9 cellular contexts compared by ENCODE assay signal in the genomic region with DNA sequence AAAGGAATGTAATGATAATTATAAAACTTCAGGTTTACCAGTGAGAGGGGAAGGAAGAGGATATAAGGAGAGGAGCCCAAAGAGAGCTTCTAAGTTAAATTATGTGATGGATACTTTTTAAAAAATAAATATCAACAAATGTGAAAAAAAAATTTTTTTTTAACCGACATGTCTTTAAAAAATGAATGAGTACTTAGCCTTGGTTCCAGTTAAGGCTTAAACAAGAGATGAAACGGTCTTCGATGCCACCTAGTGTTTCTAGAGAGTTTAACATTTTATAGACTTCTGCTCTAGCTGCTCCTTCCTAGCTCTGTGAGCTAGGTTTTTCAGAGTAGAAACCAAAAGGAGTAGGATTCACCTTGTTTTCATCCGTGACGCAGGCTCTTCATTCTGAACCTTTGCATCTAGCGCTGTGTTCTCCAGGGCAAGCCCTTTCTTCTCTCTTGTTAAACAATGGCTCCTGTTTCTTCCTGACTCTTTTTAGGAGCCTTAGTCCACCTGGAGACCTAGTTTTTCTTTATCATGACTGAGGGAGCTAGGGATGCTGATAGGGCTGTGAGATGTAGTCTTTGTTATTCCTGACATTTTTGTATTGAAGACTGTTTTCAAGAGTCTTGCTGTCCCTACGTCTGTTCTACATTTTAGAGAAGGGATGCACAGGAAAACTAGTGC. TPM values are rescaled to one million over a fixed set of nuclear protein-coding genes. Genes with fewer than 3 reads are reported as not detected.
DNase-seq lines count a peak whose midpoint lies in the region; ATAC-seq, FAIRE-seq and TF ChIP-seq lines count a peak whose summit lies in the region.
"Had no signal": no experiment of that assay in that cellular context is flagged by ENCODE, and none has a peak within 500 bp of the region (broad histone marks: within the 10 kb centered on the region; RNA-seq: fewer than 3 reads in every experiment).

No MANE protein-coding gene starts in this region.

- H2BK20ac ChIP-seq in H1 (ENCODE audit: low read length) = no peak overlapping the region

- H3K9me3 ChIP-seq in DND-41 (ENCODE audit: insufficient read depth, low read length, severe bottlenecking) = no peaks in the 10 kb centered on the region
- no peaks in the 10 kb centered on the region for H3K9me3 ChIP-seq in OCI-LY7 (ENCODE audit: low read length)
- no peaks in the 10 kb centered on the region for H3K9me3 ChIP-seq in H1 (ENCODE audit: insufficient read depth in 2 of 2, low read depth in 1 of 2, low read length in 1 of 2)

- H3K9ac ChIP-seq in DND-41 (ENCODE audit: low read depth, low read length) = no peak overlapping the region
- H3K9ac ChIP-seq in H1 (replicated peaks in 1 of 4; ENCODE audit: extremely low read depth in 1 of 4, low read depth in 3 of 4, low read length in 3 of 4) = 0 out of 7 replicates have a peak overlapping the region, but pooled peaks of 1 of the 4 experiments have one; percentile 40

- FAIRE-seq in H1 (lab: Jason Lieb, UNC) = peak; percentile 87

- no peaks in the 10 kb centered on the region for H3K9me2 ChIP-seq in OCI-LY7 (ENCODE audit: insufficient read depth, low read length)

- intact Hi-C loops in OCI-LY7 (cut with micrococcal nuclease; ENCODE audit: unreplicated experiment) (loop anchor here (1.0 to 10.0 kb wide), 3 partner anchors 84 to 286 kb away; no protein-coding TSS in a partner anchor), lower leg skin (cut with DNase I; ENCODE audit: low total_unique reads) (no loop called here)

- H2BK12ac ChIP-seq in H1 (ENCODE audit: low read depth, low read length) = no peak overlapping the region

- H3K27ac Mint-ChIP-seq in naive B cell = peak overlapping the region in 2 of 6 donors; percentile 32 to 39

- H2BK120ac ChIP-seq in H1 (replicated peaks; ENCODE audit: low read depth, low read length) = no peak overlapping the region

- H3K4me3 Mint-ChIP-seq in naive B cell = no peak overlapping the region

- peaks cover 2% of the 10 kb centered on the region; the same call in 1 of the 2 replicates for H4K20me1 ChIP-seq in DND-41 (ENCODE audit: insufficient read depth, low read length)
- no peaks in the 10 kb centered on the region for H4K20me1 ChIP-seq in OCI-LY7 (ENCODE audit: insufficient read depth, low read length)
- H4K20me1 ChIP-seq in H1 (replicated peaks in 1 of 2; ENCODE audit: control insufficient read depth in 1 of 2, insufficient read depth in 2 of 2, low read length in 2 of 2) = peaks cover 0 to 2% of the 10 kb centered on the region in 2 experiments

- no peak overlapping the region for H3K23ac ChIP-seq in H1 (ENCODE audit: insufficient read length)

- no peak overlapping the region for H2AK5ac ChIP-seq in H1 (ENCODE audit: low read depth, low read length)

- H3K4me3 ChIP-seq in DND-41 (ENCODE audit: low read depth in 1 of 2, low read length in 2 of 2) (no peak overlapping the region), OCI-LY7 (ENCODE audit: low read depth, low read length, poor library complexity, severe bottlenecking) (no peak overlapping the region), H1 (ENCODE audit: extremely low read depth in 1 of 4, insufficient read depth in 2 of 4, low read depth in 3 of 4, low read length in 4 of 4) (no peak overlapping the region), lower leg skin (ENCODE audit: low read depth, poor library complexity, severe bottlenecking) (no peak overlapping the region)

- no peak overlapping the region for H4K5ac ChIP-seq in H1 (ENCODE audit: insufficient read length, low read depth, low read length)

- no peak overlapping the region for H2BK15ac ChIP-seq in H1 (ENCODE audit: low read length)

- no peak overlapping the region for H2BK5ac ChIP-seq in H1 (ENCODE audit: low read depth, low read length)

- H3K79me2 ChIP-seq in DND-41 (ENCODE audit: insufficient read depth, low read length) = no peaks in the 10 kb centered on the region
- no peaks in the 10 kb centered on the region for H3K79me2 ChIP-seq in OCI-LY7 (ENCODE audit: insufficient read depth, low read depth, low read length)
- H3K79me2 ChIP-seq in H1 (ENCODE audit: control insufficient read depth in 1 of 2, insufficient read depth in 2 of 2, low read length in 2 of 2) = no peaks in the 10 kb centered on the region

- peak; percentile 83 for ATAC-seq in DND-41 (ENCODE audit: insufficient read depth, low read depth)
- peak; percentile 64 to 73 for ATAC-seq in naive B cell (ENCODE audit: low read depth in 2 of 2)
- ATAC-seq in GM18519 (IDR thresholded peaks at IDR 0.05; ENCODE audit: low FRiP score, unreplicated experiment) = no peak

- no peaks in the 10 kb centered on the region for H3K4me1 ChIP-seq in DND-41 (ENCODE audit: insufficient read depth, low read length)
- no peaks in the 10 kb centered on the region for H3K4me1 ChIP-seq in OCI-LY7 (ENCODE audit: insufficient read depth, low read length, poor library complexity, severe bottlenecking)
- H3K4me1 ChIP-seq in H1 (replicated peaks in 1 of 4; ENCODE audit: control insufficient read depth in 3 of 4, insufficient read depth in 4 of 4, low read length in 3 of 4) = peaks cover 0 to 5% (median 2%) of the 10 kb centered on the region in 4 experiments; a peak in 1 of 7 replicates

- H4K8ac ChIP-seq in H1 (ENCODE audit: extremely low read depth, insufficient read depth, low read length) = no peak overlapping the region

- H3K4ac ChIP-seq in H1 (replicated peaks; ENCODE audit: insufficient read length, low read depth, low read length) = no peak overlapping the region

- peak; percentile 24 for DNase-seq in DND-41
- DNase-seq in HT-29 (ENCODE audit: low spot score) = peak; percentile 77
- peak; percentile 75 for DNase-seq in OCI-LY7 (ENCODE audit: low spot score)
- no peak for DNase-seq in H1 (ENCODE audit: low read depth in 1 of 2, low spot score in 2 of 2)
- peak; percentile 34 for DNase-seq in naive B cell
- DNase-seq in effector CD8-positive, alpha-beta T cell (lab: John Stamatoyannopoulos, UW) = no peak
- DNase-seq in lower leg skin (ENCODE audit: low spot score in 2 of 2) = no peak

- no peaks in the 10 kb centered on the region for H3K36me3 Mint-ChIP-seq in naive B cell

- H3K27me3 ChIP-seq in DND-41 (ENCODE audit: insufficient read depth, low read length, poor library complexity) (no peaks in the 10 kb centered on the region), H1 (replicated peaks in 1 of 4; ENCODE audit: control insufficient read depth in 3 of 4, extremely low read depth in 1 of 4, insufficient read depth in 3 of 4, low read length in 3 of 4) (no peaks in the 10 kb centered on the region)

- H3K56ac ChIP-seq in H1 (replicated peaks; ENCODE audit: insufficient read length, low read depth, low read length) = no peak overlapping the region

- no peak overlapping the region for H3K18ac ChIP-seq in H1 (ENCODE audit: extremely low read depth, low read length)

- H3K27ac ChIP-seq in DND-41 (ENCODE audit: low read length) = no peak overlapping the region
- H3K27ac ChIP-seq in OCI-LY7 (ENCODE audit: low read depth, low read length, poor library complexity, severe bottlenecking) = no peak overlapping the region
- H3K27ac ChIP-seq in H1 (ENCODE audit: low read depth, low read length) = no peak overlapping the region

- no peaks in the 10 kb centered on the region for H3K27me3 Mint-ChIP-seq in naive B cell

- no peak overlapping the region for H4K91ac ChIP-seq in H1 (replicated peaks; ENCODE audit: insufficient read length, low read length)

- peak; percentile 73 to 79 for TF ChIP-seq RAD21 in H1 (IDR thresholded peaks at IDR 0.05 in 1 of 2, conservative IDR thresholded peaks at IDR 0.05 in 1 of 2; ENCODE audit: low read depth in 2 of 2, low read length in 2 of 2)

- no peaks in the 10 kb centered on the region for H3K4me1 Mint-ChIP-seq in naive B cell

- no TSS peak for BruUV-seq in OCI-LY7 (replicated peaks; lab: Mats Ljungman, UMichigan)

- 54% methylated on average over 7 of the region's 7 CpGs; no CpG with 5 or more reads in 1 of the 2 experiments for WGBS in H1 (ENCODE audit: extremely low coverage in 1 of 2, insufficient coverage in 1 of 2, insufficient read length in 1 of 2, insufficient replicate concordance in 2 of 2, low coverage in 1 of 2, low lambda C conversion rate in 2 of 2, missing lambda C conversion rate in 1 of 2), 2 experiments
- 64 to 65% methylated on average over 7 of the region's 7 CpGs for WGBS in lower leg skin, 2 donors

- POLR2A ChIA-PET in OCI-LY7 (lab: Charles Lee) = interaction anchor here (0.6 kb wide), 1 partner anchor 97 kb away, joined by 3 read pairs; no protein-coding TSS in a partner anchor
- POLR2A ChIA-PET in H1 (lab: Charles Lee; ENCODE audit: partially characterized antibody) = interaction anchor here (0.8 to 1.3 kb wide), 2 partner anchors 28 to 128 kb away, joined by 3 to 4 read pairs; partner anchors contain the start of gene PTPRA

- no peak overlapping the region for H2AFZ ChIP-seq in DND-41 (ENCODE audit: low read depth, low read length)
- no peak overlapping the region for H2AFZ ChIP-seq in OCI-LY7 (ENCODE audit: low read length)
- no peak overlapping the region for H2AFZ ChIP-seq in H1 (ENCODE audit: low read length)

- CTCF ChIA-PET in OCI-LY7 (lab: Charles Lee; ENCODE audit: unreplicated experiment) (interaction anchor here (0.8 kb wide), 1 partner anchor 135 kb away, joined by 3 read pairs; no protein-coding TSS in a partner anchor), H1 (lab: Charles Lee; ENCODE audit: partially characterized antibody) (interaction anchor here (0.6 to 2.4 kb wide), 34 partner anchors 9 to 507 kb away, joined by 3 to 20 read pairs (median 4); partner anchors contain the start of gene PTPRA)

- H3K79me1 ChIP-seq in H1 (ENCODE audit: low read depth, low read length) = no peaks in the 10 kb centered on the region

- TF ChIP-seq CTCF in DND-41 (IDR thresholded peaks at IDR 0.05; ENCODE audit: borderline replicate concordance, extremely low read depth, low read length, poor library complexity, severe bottlenecking) (peak; percentile 65), OCI-LY7 (conservative IDR thresholded peaks at IDR 0.05; ENCODE audit: low read length) (peak; percentile 83), H1 (IDR thresholded peaks at IDR 0.05; ENCODE audit: control extremely low read depth in 1 of 3, insufficient read depth in 1 of 3, low read depth in 1 of 3, low read length in 3 of 3) (peak in 2 of 3 experiments; percentile 45 to 53; a peak in 2 of 4 replicates), lower leg skin (IDR thresholded peaks at IDR 0.05) (no peak)

- H3K4me2 ChIP-seq in DND-41 (ENCODE audit: insufficient read depth, low read length) (no peak overlapping the region), OCI-LY7 (ENCODE audit: low read length) (no peak overlapping the region), H1 (ENCODE audit: insufficient read depth in 1 of 2, low read depth in 2 of 2, low read length in 2 of 2) (no peak overlapping the region)

- H3K14ac ChIP-seq in H1 (ENCODE audit: insufficient read length) = no peak overlapping the region

- H3K36me3 ChIP-seq in DND-41 (ENCODE audit: insufficient read depth, low read length) (peaks cover 25% of the 10 kb centered on the region), OCI-LY7 (ENCODE audit: insufficient read depth, low read length) (peaks cover 19% of the 10 kb centered on the region), H1 (ENCODE audit: control insufficient read depth in 2 of 4, insufficient read depth in 4 of 4, low read length in 3 of 4) (peaks cover 0 to 8% (median 2%) of the 10 kb centered on the region in 4 experiments; a peak in 2 of 8 replicates)

- H3K9me3 Mint-ChIP-seq in naive B cell = no peaks in the 10 kb centered on the region

- no peak for TF ChIP-seq POLR2A in H1 (IDR thresholded peaks at IDR 0.05; ENCODE audit: control extremely low read depth in 1 of 2, low read depth in 2 of 2, low read length in 2 of 2)
- no peak for TF ChIP-seq POLR2A in lower leg skin (IDR thresholded peaks at IDR 0.05)

- no peaks in the 10 kb centered on the region for H3K23me2 ChIP-seq in H1 (ENCODE audit: low read depth, low read length)

- no peak for TF ChIP-seq EP300 in H1 (IDR thresholded peaks at IDR 0.05; ENCODE audit: borderline replicate concordance in 1 of 2, low read depth in 2 of 2, low read length in 2 of 2)

RNA-seq across cellular contexts. Expression of gene GNRH2, which starts 42.4 kb away (rescaled TPM):
- not detected in 2 replicates for total RNA-seq in HT-29 (2014; rRNA removed; shearing (Covaris generic))
- 0.44 and 0.98 TPM in 2 replicates for total RNA-seq in OCI-LY7 (2014; rRNA removed; shearing (Covaris generic))
- 0.61 and 1.1 TPM in 2 replicates for total RNA-seq in OCI-LY7 (2022)
- total RNA-seq in H1 (2021; fragmentation: NEBNext Ultra II Directional; extraction: Animal tissue kit (Norgen Biotek cat#: 25700)) = 0.61 and 0.82 TPM in 2 replicates
- polyA plus RNA-seq in H1 (2011; rRNA removed) = 0.09 and 0.16 TPM in 2 replicates
- polyA plus RNA-seq in H1 (2011; cell fraction: cytosol; rRNA removed) = 0.16 TPM
- polyA plus RNA-seq in H1 (2011; cell fraction: nucleus; rRNA removed) = 1.5 TPM
- polyA plus RNA-seq in H1 (2012, experiment 1 of 2) = 0.27 to 0.90 TPM (median 0.64 TPM) in 3 of 4 replicates, not detected in the other
- polyA plus RNA-seq in H1 (2012, experiment 2 of 2) = not detected
- not detected for polyA plus RNA-seq in H1 (2013, experiment 1 of 2)
- 0.18 TPM for polyA plus RNA-seq in H1 (2013, experiment 2 of 2)
- 0.34 and 1.4 TPM in 2 replicates for polyA minus RNA-seq in H1 (2011; rRNA and poly(A)+ RNA removed)
- not detected for polyA minus RNA-seq in H1 (2011; cell fraction: cytosol; rRNA and poly(A)+ RNA removed)
- polyA minus RNA-seq in H1 (2011; cell fraction: nucleus; rRNA and poly(A)+ RNA removed) = 2.2 TPM
- polyA plus RNA-seq in naive B cell (ENCODE audit: low read depth in 6 of 6) = not detected
- not detected for total RNA-seq in lower leg skin
- total RNA-seq: pulmonary artery endothelial cell had no signal

RNA-seq across cellular contexts. Expression of gene MRPS26, which starts 44.9 kb away (rescaled TPM):
- 150 and 154 TPM in 2 replicates for total RNA-seq in HT-29 (2014; rRNA removed; shearing (Covaris generic))
- total RNA-seq in OCI-LY7 (2014; rRNA removed; shearing (Covaris generic)) = 78.1 and 85.8 TPM in 2 replicates
- total RNA-seq in OCI-LY7 (2022) = 73.2 and 73.3 TPM in 2 replicates
- total RNA-seq in H1 (2021; fragmentation: NEBNext Ultra II Directional; extraction: Animal tissue kit (Norgen Biotek cat#: 25700)) = 100 and 103 TPM in 2 replicates
- 83.6 and 99.2 TPM in 2 replicates for polyA plus RNA-seq in H1 (2011; rRNA removed)
- polyA plus RNA-seq in H1 (2011; cell fraction: cytosol; rRNA removed) = 125 TPM
- 95.7 TPM for polyA plus RNA-seq in H1 (2011; cell fraction: nucleus; rRNA removed)
- polyA plus RNA-seq in H1 (2012, experiment 1 of 2) = 81.4 to 116 TPM (median 109 TPM) in 4 replicates
- 82.9 TPM for polyA plus RNA-seq in H1 (2012, experiment 2 of 2)
- polyA plus RNA-seq in H1 (2013, experiment 1 of 2) = 62.7 TPM
- polyA plus RNA-seq in H1 (2013, experiment 2 of 2) = 62.2 TPM
- 17.6 and 27.5 TPM in 2 replicates for polyA minus RNA-seq in H1 (2011; rRNA and poly(A)+ RNA removed)
- 38.5 TPM for polyA minus RNA-seq in H1 (2011; cell fraction: cytosol; rRNA and poly(A)+ RNA removed)
- polyA minus RNA-seq in H1 (2011; cell fraction: nucleus; rRNA and poly(A)+ RNA removed) = 29.2 TPM
- 10 to 100 TPM; 64.0 to 94.6 (median 79.8) TPM for polyA plus RNA-seq in naive B cell (ENCODE audit: low read depth in 6 of 6)
- 10 to 100 TPM; 71.5 to 86.4 (median 76.5) TPM for total RNA-seq in lower leg skin

Comparison
In these comparisons a context has a peak if more than half of its experiments do, and no peak if none do; other contexts are left out.
1. DNase-seq: peak in DND-41 (single experiment), HT-29 (single experiment), OCI-LY7 (single experiment) and naive B cell (single experiment); none in H1 (0 of 2), effector CD8-positive, alpha-beta T cell (single experiment) and lower leg skin (0 of 2).
2. CTCF ChIP-seq: peak in DND-41 (single experiment), OCI-LY7 (single experiment) and H1 (2 of 3); none in lower leg skin (0 of 3).